ENCODE assay signal across 14 cellular contexts in genomic region chr7:1040790-1041189, GRCh38. TPM values are rescaled to one million over a fixed set of nuclear protein-coding genes. Genes with fewer than 3 reads are reported as not detected.
A peak's percentile ranks its signal among the peaks of the same experiment; 100 is the strongest.
DNase-seq lines count a peak whose midpoint lies in the region; ATAC-seq, FAIRE-seq and TF ChIP-seq lines count a peak whose summit lies in the region.
"Had no signal": no experiment of that assay in that cellular context is flagged by ENCODE, and none has a peak within 500 bp of the region (broad histone marks: within the 10 kb centered on the region; RNA-seq: fewer than 3 reads in every experiment).

No MANE protein-coding gene starts in this region.

- peaks cover 10% of the 10 kb centered on the region for H3K79me2 ChIP-seq in astrocyte (ENCODE audit: insufficient read depth, low read length)

- DNase-seq in AG08396 (ENCODE audit: low spot score) (peak; percentile 80), astrocyte (ENCODE audit: low read depth) (no peak), mucosa of gallbladder (ENCODE audit: low spot score) (peak; percentile 62), NCI-H2029 (lab: John Stamatoyannopoulos, UW) (no peak), Calu3 (no peak)
- no peak for DNase-seq in CD8-positive, alpha-beta T cell
- DNase-seq: activated CD4-positive, alpha-beta T cell treated with anti-CD3 and anti-CD28 coated beads, Interleukin-2, amount 50 U/mL, for 1 hour; COR-L47; Peyer's patch had no signal

- POLR2A ChIA-PET in HEK293 (lab: Yijun Ruan, JAX) = no interaction called here
- POLR2A ChIA-PET in CD8-positive, alpha-beta T cell (lab: Charles Lee) = no interaction called here

- no peak for FAIRE-seq in astrocyte (lab: Jason Lieb, UNC)

- no peak overlapping the region for H3K9ac ChIP-seq in astrocyte (ENCODE audit: low read length)
- H3K9ac ChIP-seq: KMS-11 had no signal

- H4K20me1 ChIP-seq in astrocyte (ENCODE audit: insufficient read depth, low read length) = peaks cover 48% of the 10 kb centered on the region

- H3K27ac ChIP-seq in HEK293 (ENCODE audit: extremely low read depth, low read depth, low read length) (no peak overlapping the region), astrocyte (ENCODE audit: low read depth, low read length) (no peak overlapping the region)
- no peak overlapping the region for H3K27ac ChIP-seq in CD8-positive, alpha-beta T cell (ENCODE audit: low read depth, low read length)
- H3K27ac ChIP-seq: ascending aorta, KMS-11 had no signal

- H3K4me1 Mint-ChIP-seq in astrocyte (ENCODE audit: low read depth, unreplicated experiment) (peaks cover 12% of the 10 kb centered on the region), Calu3 (ENCODE audit: low read depth, unreplicated experiment) (peaks cover 21% of the 10 kb centered on the region)
- H3K4me1 Mint-ChIP-seq in CD8-positive, alpha-beta T cell (ENCODE audit: low read depth) = peaks cover 30% of the 10 kb centered on the region

- H2AFZ ChIP-seq in astrocyte (ENCODE audit: low read depth, low read length) = no peak overlapping the region

- intact Hi-C loops in Calu3 (cut with micrococcal nuclease; ENCODE audit: unreplicated experiment) = no loop called here
- intact Hi-C loops in CD8-positive, alpha-beta T cell (cut with DNase I, micrococcal nuclease) = loop anchor here in 1 of 2 experiments (5.0 kb wide), 2 partner anchors 97 to 127 kb away; a partner anchor contains a TSS

- H3K9me3 Mint-ChIP-seq in astrocyte (ENCODE audit: unreplicated experiment) = peaks cover 5% of the 10 kb centered on the region
- H3K9me3 Mint-ChIP-seq in Calu3 (ENCODE audit: low read depth, unreplicated experiment) = no peaks in the 10 kb centered on the region
- H3K9me3 Mint-ChIP-seq in CD8-positive, alpha-beta T cell = no peaks in the 10 kb centered on the region

- no TSS peak for BruUV-seq in Calu3 (replicated peaks; lab: Mats Ljungman, UMichigan)

- H3K36me3 Mint-ChIP-seq in astrocyte (ENCODE audit: low read depth, unreplicated experiment) (peaks cover 3% of the 10 kb centered on the region), Calu3 (ENCODE audit: insufficient read depth, unreplicated experiment) (peaks cover 31% of the 10 kb centered on the region)
- H3K36me3 Mint-ChIP-seq in CD8-positive, alpha-beta T cell = no peaks in the 10 kb centered on the region

- H3K4me3 ChIP-seq in HEK293 (ENCODE audit: low read depth, low read length) (no peak overlapping the region), astrocyte (ENCODE audit: insufficient read depth, low read depth, low read length) (no peak overlapping the region)
- H3K4me3 ChIP-seq in CD8-positive, alpha-beta T cell (ENCODE audit: low read depth, low read length) = no peak overlapping the region
- H3K4me3 ChIP-seq: ascending aorta, Peyer's patch had no signal

- no peak for ATAC-seq in GM18858 (IDR thresholded peaks at IDR 0.05; ENCODE audit: unreplicated experiment)
- ATAC-seq in CD8-positive, alpha-beta T cell = no peak

- TF ChIP-seq CTCF in HEK293 (tag by site-specific recombination; IDR thresholded peaks at IDR 0.05) (no peak), astrocyte (IDR thresholded peaks at IDR 0.05; ENCODE audit: insufficient read depth, low read depth, low read length) (no peak), Calu3 (IDR thresholded peaks at IDR 0.05; ENCODE audit: unreplicated experiment) (no peak)
- TF ChIP-seq CTCF in CD8-positive, alpha-beta T cell (IDR thresholded peaks at IDR 0.05) = no peak

- peaks cover 6% of the 10 kb centered on the region for H3K4me1 ChIP-seq in HEK293 (ENCODE audit: control insufficient read depth, insufficient read depth, low read length)
- peaks cover 19% of the 10 kb centered on the region for H3K4me1 ChIP-seq in astrocyte (ENCODE audit: insufficient read depth, low read length)
- H3K4me1 ChIP-seq in CD8-positive, alpha-beta T cell (ENCODE audit: insufficient read depth, low read length) = peaks cover 25% of the 10 kb centered on the region

- peak overlapping the region; percentile 18 for H3K27ac Mint-ChIP-seq in astrocyte (ENCODE audit: unreplicated experiment)
- no peak overlapping the region for H3K27ac Mint-ChIP-seq in Calu3 (ENCODE audit: unreplicated experiment)
- no peak overlapping the region for H3K27ac Mint-ChIP-seq in CD8-positive, alpha-beta T cell

- peak overlapping the region; percentile 78 for H3K4me2 ChIP-seq in astrocyte (ENCODE audit: low read length)
- H3K4me2 ChIP-seq: KMS-11 had no signal

- H3K36me3 ChIP-seq in HEK293 (ENCODE audit: control insufficient read depth in 2 of 2, insufficient read depth in 1 of 2, low read length in 2 of 2) (no peaks in the 10 kb centered on the region), astrocyte (ENCODE audit: insufficient read depth, low read length) (no peaks in the 10 kb centered on the region)
- no peaks in the 10 kb centered on the region for H3K36me3 ChIP-seq in CD8-positive, alpha-beta T cell (ENCODE audit: insufficient read depth, low read length)
- H3K36me3 ChIP-seq: ascending aorta, Peyer's patch had no signal

- H3K4me3 Mint-ChIP-seq in astrocyte (ENCODE audit: unreplicated experiment) (no peak overlapping the region), Calu3 (ENCODE audit: low read depth, unreplicated experiment) (no peak overlapping the region)
- no peak overlapping the region for H3K4me3 Mint-ChIP-seq in CD8-positive, alpha-beta T cell

- H3K27me3 Mint-ChIP-seq in astrocyte (ENCODE audit: low read depth, unreplicated experiment) (no peaks in the 10 kb centered on the region), Calu3 (ENCODE audit: unreplicated experiment) (no peaks in the 10 kb centered on the region)
- H3K27me3 Mint-ChIP-seq in CD8-positive, alpha-beta T cell (ENCODE audit: low read depth) = no peaks in the 10 kb centered on the region

- no peaks in the 10 kb centered on the region for H3K27me3 ChIP-seq in astrocyte (ENCODE audit: insufficient read depth, low read length)
- no peaks in the 10 kb centered on the region for H3K27me3 ChIP-seq in CD8-positive, alpha-beta T cell (ENCODE audit: insufficient read depth, low read length)
- H3K27me3 ChIP-seq: ascending aorta, Peyer's patch had no signal

- H3K9me3 ChIP-seq in HEK293 (ENCODE audit: control insufficient read depth, insufficient read depth, low read depth, low read length) (no peaks in the 10 kb centered on the region), astrocyte (ENCODE audit: insufficient read depth, low read depth, low read length) (no peaks in the 10 kb centered on the region)
- no peaks in the 10 kb centered on the region for H3K9me3 ChIP-seq in CD8-positive, alpha-beta T cell (ENCODE audit: low read length)
- H3K9me3 ChIP-seq: ascending aorta, Peyer's patch had no signal

- CTCF ChIA-PET in HEK293 (lab: Yijun Ruan, JAX) = interaction anchor here (0.6 to 1.6 kb wide), 3 partner anchors 25 to 117 kb away, joined by 3 to 7 read pairs (median 3); no protein-coding TSS in a partner anchor
- CTCF ChIA-PET in Calu3 (lab: Charles Lee) = no interaction called here
- CTCF ChIA-PET in CD8-positive, alpha-beta T cell (lab: Charles Lee) = interaction anchor here (0.6 to 8.3 kb wide), 3 partner anchors 25 to 48 kb away, joined by 6 to 49 read pairs (median 7); no protein-coding TSS in a partner anchor

TF ChIP-seq in HEK293, 187 proteins besides CTCF, POLR2A, EP300 and RAD21:
- TF ChIP-seq OVOL3 (tag by site-specific recombination; IDR thresholded peaks at IDR 0.05) (no peak), MZF1 (tag by site-specific recombination; IDR thresholded peaks at IDR 0.05; ENCODE audit: borderline replicate concordance) (no peak), KLF9 (tag by site-specific recombination; IDR thresholded peaks at IDR 0.05; ENCODE audit: low read depth) (no peak), ZNF341 (tag by site-specific recombination; IDR thresholded peaks at IDR 0.05; ENCODE audit: low read depth) (0 out of 2 replicates have a peak, but pooled peaks have one; percentile 36), ZSCAN4 (tag by site-specific recombination; IDR thresholded peaks at IDR 0.05) (no peak), ELK4 (IDR thresholded peaks at IDR 0.05; ENCODE audit: borderline replicate concordance, low read depth, low read length) (no peak), GLIS1 (tag by site-specific recombination; IDR thresholded peaks at IDR 0.05) (peak; percentile 96), ZNF350 (tag by site-specific recombination; IDR thresholded peaks at IDR 0.05) (no peak), GLI4 (tag by site-specific recombination; IDR thresholded peaks at IDR 0.05) (no peak), ZIC2 (tag by site-specific recombination; IDR thresholded peaks at IDR 0.05) (peak; percentile 90), ZNF600 (tag by site-specific recombination; IDR thresholded peaks at IDR 0.05) (peak; percentile 74; the same call in 1 of the 2 replicates), GLIS2 (tag by site-specific recombination; IDR thresholded peaks at IDR 0.05) (0 out of 2 replicates have a peak, but pooled peaks have one; percentile 37), ZNF791 (tag by site-specific recombination; IDR thresholded peaks at IDR 0.05) (no peak)

RNA-seq across cellular contexts. Expression of gene GPR146, which starts 3.6 kb away (rescaled TPM):
- total RNA-seq in astrocyte (1.7 and 3.4 TPM in 2 replicates), mucosa of gallbladder (8.3 TPM), Calu3 (2022) (0.66 and 1.8 TPM in 2 replicates)
- 1 to 10 TPM; 4.4 to 5.0 TPM for total RNA-seq in CD8-positive, alpha-beta T cell

RNA-seq across cellular contexts. Expression of gene GPER1, which starts 47.1 kb away (rescaled TPM):
- 13.7 and 17.4 TPM in 2 replicates for total RNA-seq in astrocyte
- 4.7 TPM for total RNA-seq in mucosa of gallbladder
- total RNA-seq in Calu3 (2022) = 0.26 and 1.1 TPM in 2 replicates
- total RNA-seq in CD8-positive, alpha-beta T cell = under 1 TPM in 1 of 2 experiments, not detected in 1; 0.11 TPM

RNA-seq across cellular contexts. Expression of gene CYP2W1, which starts 57.8 kb away (rescaled TPM):
- not detected in 2 replicates for total RNA-seq in astrocyte
- total RNA-seq in mucosa of gallbladder = 0.46 TPM
- total RNA-seq in Calu3 (2022) = 0.71 and 1.3 TPM in 2 replicates
- total RNA-seq in CD8-positive, alpha-beta T cell = not detected
- total RNA-seq: ascending aorta, mesenteric fat pad had no signal

Comparison
In these comparisons a context has a peak if more than half of its experiments do, and no peak if none do; other contexts are left out.
1. DNase-seq: peak in AG08396 (single experiment) and mucosa of gallbladder (single experiment); none in astrocyte (single experiment), NCI-H2029 (single experiment), Calu3 (single experiment) and CD8-positive, alpha-beta T cell (0 of 7).